ENCODE assay signal across 11 cellular contexts in the genomic region with DNA sequence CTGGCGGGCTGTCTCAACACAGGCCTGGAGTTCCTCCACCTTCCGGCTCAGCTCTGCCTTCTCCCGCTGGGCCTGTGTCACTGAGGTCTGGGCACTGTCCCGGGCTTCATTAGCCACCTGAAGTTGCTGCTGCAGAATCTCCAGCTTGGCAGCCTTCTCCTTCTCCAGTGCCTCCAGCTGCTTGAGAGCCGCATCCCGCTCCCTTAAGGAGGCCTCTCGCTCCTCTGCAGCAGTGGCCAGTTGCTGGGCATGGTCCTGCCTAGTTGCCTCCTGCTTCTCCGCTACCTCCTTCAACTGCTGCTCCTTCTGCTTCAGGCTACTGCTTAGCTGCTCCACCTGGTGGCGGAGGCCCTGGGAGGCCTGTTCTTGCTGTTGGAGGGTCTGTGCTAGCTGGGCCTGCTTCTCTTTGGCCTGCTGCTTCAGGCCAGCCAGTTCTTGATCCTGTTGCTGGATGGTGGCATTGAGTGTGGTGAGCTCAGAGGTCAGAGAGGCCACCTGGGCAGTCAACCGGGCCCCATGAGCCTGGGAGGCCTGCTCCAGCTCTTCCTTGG. TPM values are rescaled to one million over a fixed set of nuclear protein-coding genes. Genes with fewer than 3 reads are reported as not detected.
DNase-seq lines count a peak whose midpoint lies in the region; TF ChIP-seq lines count a peak whose summit lies in the region.
"Had no signal": no experiment of that assay in that cellular context is flagged by ENCODE, and none has a peak within 500 bp of the region (broad histone marks: within the 10 kb centered on the region; RNA-seq: fewer than 3 reads in every experiment).

No MANE protein-coding gene starts in this region.

- H3K4me3 ChIP-seq in neural progenitor cell (no peak overlapping the region), SJCRH30 (no peak overlapping the region), neuronal stem cell (ENCODE audit: low read length in 2 of 2) (no peak overlapping the region)

- peaks cover 23% of the 10 kb centered on the region for H4K20me1 ChIP-seq in neural progenitor cell (ENCODE audit: low read depth)

- DNase-seq in DMS 273 (lab: John Stamatoyannopoulos, UW; ENCODE audit: unreplicated experiment) (peak; percentile 19), DMS 273 treated with DMSO at 0.1 percent for 48 hours (lab: John Stamatoyannopoulos, UW) (no peak), Kasumi-1 (lab: John Stamatoyannopoulos, UW) (peak; percentile 59 to 71), chondrocyte (ENCODE audit: low spot score) (no peak), neural progenitor cell (ENCODE audit: low spot score) (peak; percentile 49), NCI-H2081 (lab: John Stamatoyannopoulos, UW) (no peak), SJCRH30 (no peak), neuronal stem cell (ENCODE audit: low spot score) (no peak)
- DNase-seq: 8988T; effector CD4-positive, alpha-beta T cell; stimulated activated CD4-positive, alpha-beta T cell treated with anti-CD3 and anti-CD28 coated beads, Interleukin-15, amount 100 ng/mL, for 24 hours had no signal

- no peaks in the 10 kb centered on the region for H3K79me2 ChIP-seq in neural progenitor cell (ENCODE audit: low read depth)

- no peak overlapping the region for H2BK12ac ChIP-seq in neuronal stem cell (ENCODE audit: low read length)

- no peak overlapping the region for H3K4me3 Mint-ChIP-seq in chondrocyte (ENCODE audit: unreplicated experiment)
- H3K4me3 Mint-ChIP-seq in neural progenitor cell: no peak overlapping the region

- H3K36me3 Mint-ChIP-seq in chondrocyte (ENCODE audit: low read depth) (peaks cover 62% of the 10 kb centered on the region), neural progenitor cell (peaks cover 50% of the 10 kb centered on the region)

- H3K14ac ChIP-seq in neuronal stem cell (ENCODE audit: low read length): no peak overlapping the region

- H3K18ac ChIP-seq in neuronal stem cell (ENCODE audit: low read length): no peak overlapping the region

- H3F3A ChIP-seq in neural progenitor cell (ENCODE audit: low read depth): no peaks in the 10 kb centered on the region

- no peak overlapping the region for H3K9ac ChIP-seq in neural progenitor cell
- no peak overlapping the region for H3K9ac ChIP-seq in neuronal stem cell (ENCODE audit: low read depth, low read length, poor library complexity)

- H3K27me3 Mint-ChIP-seq in chondrocyte (ENCODE audit: low read depth) (no peaks in the 10 kb centered on the region), neural progenitor cell (ENCODE audit: insufficient read depth, low read depth) (peaks cover 11% of the 10 kb centered on the region)

- H3K27ac Mint-ChIP-seq in chondrocyte (ENCODE audit: unreplicated experiment) (no peak overlapping the region), neural progenitor cell (no peak overlapping the region)

- H3K4me1 ChIP-seq in neural progenitor cell (no peaks in the 10 kb centered on the region), SJCRH30 (no peaks in the 10 kb centered on the region), neuronal stem cell (ENCODE audit: control insufficient read depth in 2 of 2, insufficient read depth in 1 of 2, low read depth in 1 of 2, low read length in 2 of 2) (no peaks in the 10 kb centered on the region)

- H3K9me3 Mint-ChIP-seq in chondrocyte (ENCODE audit: low read depth) (no peaks in the 10 kb centered on the region), neural progenitor cell (no peaks in the 10 kb centered on the region)

- no peak overlapping the region for H3K27ac ChIP-seq in neural progenitor cell
- H3K27ac ChIP-seq in SJCRH30: no peak overlapping the region
- no peak overlapping the region for H3K27ac ChIP-seq in neuronal stem cell (replicated peaks; ENCODE audit: low read length)

- H3K4me1 Mint-ChIP-seq in chondrocyte (ENCODE audit: low read depth) (peaks cover 8% of the 10 kb centered on the region), neural progenitor cell (no peaks in the 10 kb centered on the region)

- no peak overlapping the region for H4K8ac ChIP-seq in neuronal stem cell (ENCODE audit: low read depth, low read length)

- no peak overlapping the region for H2AK5ac ChIP-seq in neuronal stem cell (ENCODE audit: low read depth, low read length)

- no peak overlapping the region for H2BK15ac ChIP-seq in neuronal stem cell (ENCODE audit: low read length)

- TF ChIP-seq CTCF in chondrocyte (IDR thresholded peaks at IDR 0.05) (peak; percentile 71), neural progenitor cell (IDR thresholded peaks at IDR 0.05) (peak; percentile 44)

- no peak overlapping the region for H4K91ac ChIP-seq in neuronal stem cell (ENCODE audit: low read depth, low read length, poor library complexity)

- no peak overlapping the region for H2BK5ac ChIP-seq in neuronal stem cell (ENCODE audit: low read length)

- no peak overlapping the region for H3K23ac ChIP-seq in neuronal stem cell (ENCODE audit: low read depth, low read length, poor library complexity)

- peaks cover 9% of the 10 kb centered on the region for H3K79me1 ChIP-seq in neuronal stem cell (ENCODE audit: low read depth, low read length)

- H3K36me3 ChIP-seq in neural progenitor cell (no peaks in the 10 kb centered on the region), SJCRH30 (peaks cover 68% of the 10 kb centered on the region), neuronal stem cell (replicated peaks in 1 of 2; ENCODE audit: control insufficient read depth in 2 of 2, insufficient read depth in 2 of 2, low read length in 2 of 2) (peaks cover 93 to 100% of the 10 kb centered on the region in 2 donors)

- no peak overlapping the region for H3K4ac ChIP-seq in neuronal stem cell (ENCODE audit: low read length)

- H3K27me3 ChIP-seq in neural progenitor cell (no peaks in the 10 kb centered on the region), SJCRH30 (no peaks in the 10 kb centered on the region), neuronal stem cell (ENCODE audit: control insufficient read depth in 3 of 3, insufficient read depth in 3 of 3, low read depth in 1 of 3, low read length in 3 of 3) (no peaks in the 10 kb centered on the region)

- WGBS in neuronal stem cell (ENCODE audit: extremely low coverage in 2 of 2, insufficient read length in 2 of 2, insufficient replicate concordance in 1 of 2), 2 donors: no CpG with 5 or more reads among the region's 10 CpGs

- no peak overlapping the region for H2AFZ ChIP-seq in neural progenitor cell (replicated peaks)
- no peak overlapping the region for H2AFZ ChIP-seq in neuronal stem cell (ENCODE audit: low read length)

- H2BK120ac ChIP-seq in neuronal stem cell (ENCODE audit: low read depth, low read length): no peak overlapping the region

- H3K9me3 ChIP-seq in neural progenitor cell (ENCODE audit: low read depth) (no peaks in the 10 kb centered on the region), SJCRH30 (replicated peaks) (no peaks in the 10 kb centered on the region), neuronal stem cell (replicated peaks in 1 of 2; ENCODE audit: control insufficient read depth in 2 of 2, insufficient read depth in 1 of 2, low read depth in 1 of 2, low read length in 2 of 2) (no peaks in the 10 kb centered on the region)

- H3K4me2 ChIP-seq in neural progenitor cell: no peak overlapping the region
- H3K4me2 ChIP-seq in neuronal stem cell (ENCODE audit: insufficient read depth, low read length, poor library complexity, severe bottlenecking): no peak overlapping the region

RNA-seq across cellular contexts. Expression of a gene that starts 16.9 kb away (rescaled TPM):
- 9.6 to 16.2 TPM (median 11.4 TPM) in 3 replicates for total RNA-seq in chondrocyte
- total RNA-seq in neural progenitor cell (ENCODE audit: low replicate concordance): 7.5 and 10.3 TPM in 2 replicates
- total RNA-seq in SJCRH30 (2014; rRNA removed; shearing (Covaris generic)): 3.6 and 5.5 TPM in 2 replicates
- 7.6 TPM for polyA plus RNA-seq in neuronal stem cell (2013, experiment 1 of 2)
- 7.4 TPM for polyA plus RNA-seq in neuronal stem cell (2013, experiment 2 of 2)

Comparison
In these comparisons a context has a peak if more than half of its experiments do, and no peak if none do; other contexts are left out.
1. DNase-seq: peak in DMS 273 (single experiment), Kasumi-1 (2 of 2) and neural progenitor cell (single experiment); none in DMS 273 treated with DMSO at 0.1 percent for 48 hours (single experiment), chondrocyte (single experiment), NCI-H2081 (0 of 2), SJCRH30 (0 of 2) and neuronal stem cell (single experiment).